Comparison of ENCODE assay signal across 8 cellular contexts in genomic region chr15:99564221-99565030, GRCh38. TPM values are rescaled to one million over a fixed set of nuclear protein-coding genes. Genes with fewer than 3 reads are reported as not detected.
DNase-seq lines count a peak whose midpoint lies in the region; ATAC-seq, FAIRE-seq and TF ChIP-seq lines count a peak whose summit lies in the region.

No MANE protein-coding gene starts in this region.

- peaks cover 54% of the 10 kb centered on the region for H3K4me1 ChIP-seq in BLaER1
- H3K4me1 ChIP-seq in K562 (replicated peaks in 1 of 2; ENCODE audit: control insufficient read depth in 2 of 2, insufficient read depth in 2 of 2, low read length in 2 of 2) = peaks cover 16 to 23% of the 10 kb centered on the region in 2 experiments; a peak in 4 of 5 replicates
- H3K4me1 ChIP-seq in skeletal muscle satellite cell (ENCODE audit: control insufficient read depth, insufficient read depth, low read length) = peaks cover 29% of the 10 kb centered on the region

- peak overlapping the region; percentile 92 for H3K4me3 ChIP-seq in BLaER1
- H3K4me3 ChIP-seq in K562 = peak overlapping the region; percentile 84
- peak overlapping the region; percentile 99 for H3K4me3 ChIP-seq in skeletal muscle satellite cell (ENCODE audit: low read length)

- H3K9ac ChIP-seq in BLaER1 = peak overlapping the region; percentile 95
- peak overlapping the region; percentile 23 to 83; a peak in 2 of 4 replicates for H3K9ac ChIP-seq in K562 (ENCODE audit: insufficient read depth in 1 of 2, low read depth in 2 of 2, low read length in 2 of 2)
- H3K9ac ChIP-seq in skeletal muscle satellite cell (ENCODE audit: low read depth, low read length) = peak overlapping the region; percentile 99

- TF ChIP-seq CTCF in K562 (IDR thresholded peaks at IDR 0.05 in 2 of 3, conservative IDR thresholded peaks at IDR 0.05 in 1 of 3; ENCODE audit: insufficient read depth in 2 of 3, low read depth in 1 of 3, low read length in 3 of 3) = no peak

- FAIRE-seq in K562 (lab: Jason Lieb, UNC) = no peak

- peaks cover 31% of the 10 kb centered on the region for H3K79me2 ChIP-seq in K562 (ENCODE audit: control insufficient read depth, insufficient read depth, low read length)

- TF ChIP-seq EP300 in K562 (IDR thresholded peaks at IDR 0.05; ENCODE audit: low read length) = no peak

- H3K27me3 ChIP-seq in BLaER1 (no peaks in the 10 kb centered on the region), K562 (ENCODE audit: control insufficient read depth in 2 of 2, insufficient read depth in 2 of 2, low read length in 2 of 2) (peaks cover 4 to 8% of the 10 kb centered on the region in 2 experiments; a peak in 4 of 5 replicates), skeletal muscle satellite cell (ENCODE audit: control insufficient read depth, insufficient read depth, low read length) (no peaks in the 10 kb centered on the region)

- POLR2A ChIA-PET in K562 (lab: Yijun Ruan, JAX) = interaction anchor here (0.5 to 0.9 kb wide), 2 partner anchors 17 to 355 kb away, joined by 3 read pairs; no protein-coding TSS in a partner anchor

- DNase-seq in NCI-H524 (lab: John Stamatoyannopoulos, UW) (peak; percentile 58 to 88), K562 (ENCODE audit: extremely low read depth in 1 of 4, low spot score in 3 of 4) (peak in 1 of 4 experiments; percentile 20), iPS-NIHi11 (ENCODE audit: low spot score) (peak; percentile 15), 8988T (no peak)

- CTCF ChIA-PET in K562 (lab: Yijun Ruan, JAX; ENCODE audit: low intra/inter-chr PET ratio) = no interaction called here

- ATAC-seq in GM18867 (IDR thresholded peaks at IDR 0.05; ENCODE audit: unreplicated experiment) (peak; percentile 30), HG03045 (IDR thresholded peaks at IDR 0.05; ENCODE audit: unreplicated experiment) (peak; percentile 20), K562 (no peak)

- no TSS peak for BruUV-seq in K562 (replicated peaks; lab: Mats Ljungman, UMichigan)

- H2AFZ ChIP-seq in K562 (ENCODE audit: low read depth, low read length) = peak overlapping the region; percentile 72

- WGBS in K562 (ENCODE audit: insufficient coverage, low coverage, missing lambda C conversion rate) = 34% methylated on average over 10 of the region's 11 CpGs

- no peaks in the 10 kb centered on the region for H3K36me3 ChIP-seq in BLaER1
- H3K36me3 ChIP-seq in K562 (ENCODE audit: control insufficient read depth, insufficient read depth, low read length) = no peaks in the 10 kb centered on the region
- H3K36me3 ChIP-seq in skeletal muscle satellite cell (ENCODE audit: insufficient read depth, low read length) = no peaks in the 10 kb centered on the region

- peaks cover 30% of the 10 kb centered on the region for H4K20me1 ChIP-seq in BLaER1
- 0 out of 2 replicates have a peak, but pooled peaks cover 13% of the 10 kb centered on the region for H4K20me1 ChIP-seq in K562 (replicated peaks; ENCODE audit: control insufficient read depth, insufficient read depth, low read length)

- peak overlapping the region; percentile 87 for H3K4me2 ChIP-seq in BLaER1
- H3K4me2 ChIP-seq in K562 (ENCODE audit: insufficient read depth, low read length) = peak overlapping the region; percentile 64
- H3K4me2 ChIP-seq in skeletal muscle satellite cell (ENCODE audit: low read length) = peak overlapping the region; percentile 100

- H3K9me3 ChIP-seq in BLaER1 (no peaks in the 10 kb centered on the region), K562 (replicated peaks; ENCODE audit: control insufficient read depth, insufficient read depth, low read depth, low read length) (no peaks in the 10 kb centered on the region), skeletal muscle satellite cell (replicated peaks; ENCODE audit: low read length) (no peaks in the 10 kb centered on the region)

- intact Hi-C loops in K562 (cut with micrococcal nuclease) = loop anchor here (5.0 kb wide), 2 partner anchors 48 to 138 kb away; no protein-coding TSS in a partner anchor

- in situ Hi-C loops in K562 (cut with MboI) = no loop called here

- peak overlapping the region; percentile 98 for H3K27ac ChIP-seq in BLaER1
- no peak overlapping the region for H3K27ac ChIP-seq in K562 (ENCODE audit: extremely low read depth, low read depth, low read length)

- H3K9me1 ChIP-seq in K562 (ENCODE audit: control insufficient read depth, insufficient read depth, low read length) = no peaks in the 10 kb centered on the region

- no peak for TF ChIP-seq RAD21 in K562 (CRISPR knock-in tag; conservative IDR thresholded peaks at IDR 0.05 in 1 of 2, IDR thresholded peaks at IDR 0.05 in 1 of 2)

- TF ChIP-seq POLR2A in K562 (conservative IDR thresholded peaks at IDR 0.05) = no peak

TF ChIP-seq in K562, 482 proteins besides CTCF, POLR2A, EP300 and RAD21:
- TF ChIP-seq ESRRA (IDR thresholded peaks at IDR 0.05; ENCODE audit: borderline replicate concordance, low read depth) (peak; percentile 56; the same call in 1 of the 2 replicates), ZNF584 (CRISPR knock-in tag; IDR thresholded peaks at IDR 0.05; ENCODE audit: low read depth) (no peak), ZBTB33 (CRISPR knock-in tag; IDR thresholded peaks at IDR 0.05) (peak; percentile 50; the same call in 1 of the 2 replicates), E2F5 (CRISPR knock-in tag; IDR thresholded peaks at IDR 0.05) (no peak), RBM25 (IDR thresholded peaks at IDR 0.05; ENCODE audit: low read depth, low read length, severe bottlenecking) (peak; percentile 20), CHAMP1 (IDR thresholded peaks at IDR 0.05) (no peak), NR2C1 (IDR thresholded peaks at IDR 0.05) (no peak), NR2C1 (tag; IDR thresholded peaks at IDR 0.05) (0 out of 2 replicates have a peak, but pooled peaks have one; percentile 7)

RNA-seq across cellular contexts. Expression of gene MEF2A, which starts 1.4 kb away (rescaled TPM):
- 8.8 and 37.5 TPM in 2 replicates for total RNA-seq in K562 (2011; cell fraction: chromatin; rRNA removed; ENCODE audit: low replicate concordance)
- total RNA-seq in K562 (2011; cell fraction: nucleolus; rRNA removed) = 4.5 and 5.9 TPM in 2 replicates
- 6.2 and 9.9 TPM in 2 replicates for total RNA-seq in K562 (2011; cell fraction: nucleoplasm; rRNA removed)
- total RNA-seq in K562 (2014; rRNA removed) = 7.7 and 7.8 TPM in 2 replicates
- total RNA-seq in K562 (2014; rRNA removed; fragmentation: Illumina TruSeq; extraction: Trizol) = 10.6 and 10.7 TPM in 2 replicates
- total RNA-seq in K562 (2015; rRNA removed; fragmentation: Illumina TruSeq; extraction: Trizol) = 7.6 and 8.3 TPM in 2 replicates
- 9.6 and 10.9 TPM in 2 replicates for total RNA-seq in K562 (2021)
- 8.8 and 9.7 TPM in 2 replicates for polyA plus RNA-seq in K562 (2011; rRNA removed)
- polyA plus RNA-seq in K562 (2011; cell fraction: cytosol; rRNA removed) = 5.3 and 5.4 TPM in 2 replicates
- 14.6 and 15.6 TPM in 2 replicates for polyA plus RNA-seq in K562 (2011; cell fraction: nucleus; rRNA removed)
- polyA plus RNA-seq in K562 (2012) = 5.6 and 7.3 TPM in 2 replicates
- 8.7 and 9.1 TPM in 2 replicates for polyA plus RNA-seq in K562 (2014; fragmentation: Illumina TruSeq; extraction: Trizol)
- polyA plus RNA-seq in K562 (2014; fragmentation: Nextera tagmentation; extraction: Ambion mirVana) = 1 to 10 TPM; 1.6 to 2.1 TPM
- 7.6 and 18.7 TPM in 2 replicates for polyA plus RNA-seq in K562 (2014; rRNA removed)
- 8.9 and 9.9 TPM in 2 replicates for polyA minus RNA-seq in K562 (2011; rRNA and poly(A)+ RNA removed)
- polyA minus RNA-seq in K562 (2011; cell fraction: cytosol; rRNA and poly(A)+ RNA removed) = 5.5 and 6.5 TPM in 2 replicates
- 11.2 and 14.4 TPM in 2 replicates for polyA minus RNA-seq in K562 (2011; cell fraction: nucleus; rRNA and poly(A)+ RNA removed)
- total RNA-seq in skeletal muscle satellite cell (2012; rRNA removed) = 15.9 and 23.3 TPM in 2 replicates
